Comparison of ENCODE assay signal across 33 cellular contexts in the genomic region with DNA sequence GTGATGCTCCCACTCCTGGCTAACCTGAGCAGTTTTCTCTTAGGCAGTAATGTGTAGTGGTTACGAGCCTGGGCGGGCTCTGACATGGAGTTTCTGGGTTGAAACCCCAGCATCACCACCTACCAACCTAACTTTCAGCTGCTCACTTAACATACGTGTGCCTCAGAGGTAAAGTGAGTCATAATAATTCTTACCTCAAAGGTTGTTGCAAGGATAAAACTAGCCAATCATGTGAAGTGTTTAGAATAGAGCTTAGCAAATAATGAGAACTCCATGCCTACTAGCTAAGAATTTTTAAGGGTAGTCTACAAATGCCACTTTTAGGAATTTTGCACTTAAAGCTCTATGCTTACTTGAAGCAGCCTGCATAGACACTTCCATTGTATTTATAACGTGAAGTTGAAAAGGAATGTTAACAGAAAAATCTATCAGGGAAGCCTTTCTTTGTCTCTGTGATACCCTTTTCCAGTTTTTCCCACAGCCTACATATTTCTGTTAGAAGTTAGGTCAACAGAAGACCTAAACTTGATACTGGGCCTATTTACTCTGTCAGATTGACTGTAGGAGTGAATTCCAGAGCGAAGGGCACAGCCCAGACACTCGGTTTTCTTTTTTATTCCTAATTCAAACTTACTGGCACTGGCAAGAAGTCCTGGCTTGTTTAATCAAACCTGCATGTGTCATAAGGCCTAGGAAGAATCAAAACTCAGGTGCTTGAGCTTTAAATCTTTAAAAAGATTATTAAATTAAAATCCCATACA.
"Had no signal": no experiment of that assay in that cellular context is flagged by ENCODE, and none has a peak within 500 bp of the region (broad histone marks: within the 10 kb centered on the region; RNA-seq: fewer than 3 reads in every experiment).

No MANE protein-coding gene starts in this region.

- H3K4me3 Mint-ChIP-seq: activated B cell treated with CpG ODN at 0.5 μM for 24 hours; activated CD4-positive, alpha-beta memory T cell treated with anti-CD3 and anti-CD28 coated beads for 36 hours; activated CD8-positive, alpha-beta memory T cell treated with anti-CD3 and anti-CD28 coated beads, Interleukin-2, amount 10 ng/mL, durations not matched to agents 7 days and 5 days; activated CD8-positive, alpha-beta T cell treated with anti-CD3 and anti-CD28 coated beads, Interleukin-2, amount 10 ng/mL, durations not matched to agents 7 days and 5 days; activated naive CD4-positive, alpha-beta T cell treated with anti-CD3 and anti-CD28 coated beads for 36 hours; activated naive CD4-positive, alpha-beta T cell treated with anti-CD3 and anti-CD28 coated beads, Interleukin-2, amount 50 U/mL, for 24 hours; activated naive CD8-positive, alpha-beta T cell treated with anti-CD3 and anti-CD28 coated beads for 36 hours; activated naive CD8-positive, alpha-beta T cell treated with anti-CD3 and anti-CD28 coated beads, Interleukin-2, amount 50 U/mL, for 24 hours; activated T-helper 1 cell treated with anti-CD3 and anti-CD28 coated beads, Interleukin-12 subunit alpha, Interleukin-12 subunit beta, Interleukin-2, Interleukin-4 antibody, amounts not matched to agents 30 ng/mL and 10 ng/mL and 1 ng/mL, durations not matched to agents 14 hours and 24 hours and 36 hours; T-helper 17 cell; T-helper 2 cell treated with Interferon-gamma antibody and Interleukin-4, amounts not matched to agents 5 μg/mL and 100 μg/mL, for 36 hours had no signal

- ATAC-seq: activated CD4-positive, CD25-positive, alpha-beta regulatory T cell treated with anti-CD3 and anti-CD28 coated beads, Interleukin-2, amount 50 U/mL, for 24 hours; activated CD8-positive, alpha-beta memory T cell treated with anti-CD3 and anti-CD28 coated beads, Interleukin-2, amount 10 ng/mL, durations not matched to agents 7 days and 5 days; activated CD8-positive, alpha-beta T cell treated with anti-CD3 and anti-CD28 coated beads, Interleukin-2, amount 10 ng/mL, durations not matched to agents 7 days and 5 days; activated naive CD8-positive, alpha-beta T cell treated with anti-CD3 and anti-CD28 coated beads, Interleukin-2, amount 50 U/mL, for 24 hours; body of pancreas; esophagus mucosa; T-helper 17 cell had no signal

- H3K9me3 Mint-ChIP-seq: activated naive CD4-positive, alpha-beta T cell treated with anti-CD3 and anti-CD28 coated beads for 36 hours; activated T-helper 1 cell treated with anti-CD3 and anti-CD28 coated beads, Interleukin-12 subunit alpha, Interleukin-12 subunit beta, Interleukin-2, Interleukin-4 antibody, amounts not matched to agents 30 ng/mL and 10 ng/mL and 1 ng/mL, durations not matched to agents 14 hours and 24 hours and 36 hours; activated T-helper 2 cell treated with anti-CD3 and anti-CD28 coated beads, Interferon-gamma antibody, Interleukin-2, Interleukin-4, amounts not matched to agents 10 μg/mL and 5 μg/mL and 100 μg/mL, durations not matched to agents 14 hours and 24 hours and 36 hours; T-helper 2 cell treated with Interferon-gamma antibody and Interleukin-4, amounts not matched to agents 5 μg/mL and 100 μg/mL, for 36 hours had no signal

- H3K9me3 ChIP-seq: adrenal gland, body of pancreas, colonic mucosa had no signal

- H3K27ac Mint-ChIP-seq: activated B cell treated with CpG ODN at 0.5 μM for 24 hours; activated CD4-positive, alpha-beta memory T cell treated with anti-CD3 and anti-CD28 coated beads for 36 hours; activated CD8-positive, alpha-beta memory T cell treated with anti-CD3 and anti-CD28 coated beads, Interleukin-2, amount 10 ng/mL, durations not matched to agents 7 days and 5 days; activated CD8-positive, alpha-beta T cell treated with anti-CD3 and anti-CD28 coated beads, Interleukin-2, amount 10 ng/mL, durations not matched to agents 7 days and 5 days; activated naive CD4-positive, alpha-beta T cell treated with anti-CD3 and anti-CD28 coated beads for 36 hours; activated naive CD4-positive, alpha-beta T cell treated with anti-CD3 and anti-CD28 coated beads, Interleukin-2, amount 50 U/mL, for 24 hours; activated naive CD8-positive, alpha-beta T cell treated with anti-CD3 and anti-CD28 coated beads for 36 hours; activated naive CD8-positive, alpha-beta T cell treated with anti-CD3 and anti-CD28 coated beads, Interleukin-2, amount 50 U/mL, for 24 hours; activated T-helper 1 cell treated with anti-CD3 and anti-CD28 coated beads, Interleukin-12 subunit alpha, Interleukin-12 subunit beta, Interleukin-2, Interleukin-4 antibody, amounts not matched to agents 30 ng/mL and 10 ng/mL and 1 ng/mL, durations not matched to agents 14 hours and 24 hours and 36 hours; activated T-helper 2 cell treated with anti-CD3 and anti-CD28 coated beads, Interferon-gamma antibody, Interleukin-2, Interleukin-4, amounts not matched to agents 10 μg/mL and 5 μg/mL and 100 μg/mL, durations not matched to agents 14 hours and 24 hours and 36 hours; T-helper 17 cell; T-helper 2 cell treated with Interferon-gamma antibody and Interleukin-4, amounts not matched to agents 5 μg/mL and 100 μg/mL, for 36 hours had no signal

- H3K27me3 Mint-ChIP-seq: activated B cell treated with CpG ODN at 0.5 μM for 24 hours; activated CD8-positive, alpha-beta memory T cell treated with anti-CD3 and anti-CD28 coated beads, Interleukin-2, amount 10 ng/mL, durations not matched to agents 7 days and 5 days; activated naive CD4-positive, alpha-beta T cell treated with anti-CD3 and anti-CD28 coated beads, Interleukin-2, amount 50 U/mL, for 24 hours; activated naive CD8-positive, alpha-beta T cell treated with anti-CD3 and anti-CD28 coated beads, Interleukin-2, amount 50 U/mL, for 24 hours had no signal

- H3K27ac ChIP-seq: adrenal gland, cardiac muscle cell, colonic mucosa, WERI-Rb-1 had no signal

- H3K4me1 ChIP-seq: adrenal gland, colonic mucosa had no signal

- H3K36me3 Mint-ChIP-seq: activated CD4-positive, alpha-beta memory T cell treated with anti-CD3 and anti-CD28 coated beads for 36 hours; activated CD8-positive, alpha-beta memory T cell treated with anti-CD3 and anti-CD28 coated beads, Interleukin-2, amount 10 ng/mL, durations not matched to agents 7 days and 5 days; activated naive CD4-positive, alpha-beta T cell treated with anti-CD3 and anti-CD28 coated beads, Interleukin-2, amount 50 U/mL, for 24 hours; activated naive CD8-positive, alpha-beta T cell treated with anti-CD3 and anti-CD28 coated beads for 36 hours had no signal

- H3K4me1 Mint-ChIP-seq: activated B cell treated with CpG ODN at 0.5 μM for 24 hours; activated CD8-positive, alpha-beta memory T cell treated with anti-CD3 and anti-CD28 coated beads, Interleukin-2, amount 10 ng/mL, durations not matched to agents 7 days and 5 days; activated naive CD4-positive, alpha-beta T cell treated with anti-CD3 and anti-CD28 coated beads, Interleukin-2, amount 50 U/mL, for 24 hours; activated naive CD8-positive, alpha-beta T cell treated with anti-CD3 and anti-CD28 coated beads for 36 hours; activated naive CD8-positive, alpha-beta T cell treated with anti-CD3 and anti-CD28 coated beads, Interleukin-2, amount 50 U/mL, for 24 hours; T-helper 17 cell had no signal

- H3K36me3 ChIP-seq: adrenal gland, cardiac muscle cell, colonic mucosa, WERI-Rb-1 had no signal

- H3K4me3 ChIP-seq: adrenal gland, body of pancreas, cardiac muscle cell, colonic mucosa had no signal

- H3K27me3 ChIP-seq: adrenal gland, body of pancreas, cardiac muscle cell, colonic mucosa had no signal

- DNase-seq: activated B cell treated with CpG ODN at 0.5 μM for 24 hours; activated CD4-positive, alpha-beta memory T cell treated with anti-CD3 and anti-CD28 coated beads for 36 hours; activated CD4-positive, alpha-beta T cell treated with anti-CD3 and anti-CD28 coated beads for 48 hours; activated CD8-positive, alpha-beta memory T cell treated with anti-CD3 and anti-CD28 coated beads, Interleukin-2, amount 10 ng/mL, durations not matched to agents 7 days and 5 days; activated CD8-positive, alpha-beta memory T cell treated with anti-CD3 and anti-CD28 coated beads, Interleukin-2, amount 50 U/mL, for 4 hours; activated CD8-positive, alpha-beta T cell treated with anti-CD3 and anti-CD28 coated beads, Interleukin-2, amount 10 ng/mL, durations not matched to agents 7 days and 5 days; activated effector memory CD4-positive, alpha-beta T cell treated with anti-CD3 and anti-CD28 coated beads, Interleukin-2, amount 50 U/mL, for 16 hours; activated naive CD4-positive, alpha-beta T cell treated with anti-CD3 and anti-CD28 coated beads for 36 hours; activated naive CD8-positive, alpha-beta T cell treated with anti-CD3 and anti-CD28 coated beads for 36 hours; activated naive CD8-positive, alpha-beta T cell treated with anti-CD3 and anti-CD28 coated beads, Interleukin-2, amount 50 U/mL, for 24 hours; activated T-cell treated with anti-CD3 and anti-CD28 coated beads, Interleukin-2, amount 50 U/mL, for 1 hour; activated T-cell treated with anti-CD3 and anti-CD28 coated beads, Interleukin-2, amount 50 U/mL, for 48 hours; adrenal gland; amygdala; aorta; body of pancreas; central memory CD4-positive, alpha-beta T cell; cerebellar nuclear complex; colonic mucosa; effector CD8-positive, alpha-beta T cell; foreskin fibroblast; head of caudate nucleus; T-helper 1 cell; T-helper 17 cell; T1000; WERI-Rb-1 had no signal
